ENCODE assay signal across 37 cellular contexts in genomic region chr11:1026163-1026450, GRCh38. TPM values are rescaled to one million over a fixed set of nuclear protein-coding genes. Genes with fewer than 3 reads are reported as not detected.
"Had no signal": no experiment of that assay in that cellular context is flagged by ENCODE, and none has a peak within 500 bp of the region (broad histone marks: within the 10 kb centered on the region; RNA-seq: fewer than 3 reads in every experiment).

No MANE protein-coding gene starts in this region.

- H3K27me3 Mint-ChIP-seq: activated B cell treated with CpG ODN at 0.5 μM for 24 hours; activated CD4-positive, alpha-beta memory T cell treated with anti-CD3 and anti-CD28 coated beads for 36 hours; activated CD4-positive, alpha-beta T cell treated with anti-CD3 and anti-CD28 coated beads, Interleukin-2, amount 10 ng/mL, durations not matched to agents 24 days and 14 days; activated CD8-positive, alpha-beta T cell treated with anti-CD3 and anti-CD28 coated beads for 36 hours; activated naive CD8-positive, alpha-beta T cell treated with anti-CD3 and anti-CD28 coated beads for 36 hours; activated T-helper 17 cell treated with anti-CD3 and anti-CD28 coated beads, Interleukin-2, amount 50 U/mL, for 72 hours had no signal

- H3K9me3 Mint-ChIP-seq: activated B cell treated with CpG ODN at 0.5 μM for 24 hours; activated CD4-positive, alpha-beta memory T cell treated with anti-CD3 and anti-CD28 coated beads for 36 hours; activated CD4-positive, alpha-beta T cell treated with anti-CD3 and anti-CD28 coated beads, Interleukin-2, amount 10 ng/mL, durations not matched to agents 24 days and 14 days; activated CD8-positive, alpha-beta T cell treated with anti-CD3 and anti-CD28 coated beads for 36 hours; activated naive CD4-positive, alpha-beta T cell treated with anti-CD3 and anti-CD28 coated beads for 36 hours; activated naive CD8-positive, alpha-beta T cell treated with anti-CD3 and anti-CD28 coated beads for 36 hours; activated T-cell treated with anti-CD3 and anti-CD28 coated beads, Interleukin-2, amount 50 U/mL, for 4 hours; activated T-cell treated with anti-CD3 and anti-CD28 coated beads, Interleukin-2, amount 50 U/mL, for 72 hours; activated T-helper 1 cell treated with anti-CD3 and anti-CD28 coated beads, Interleukin-12 subunit alpha, Interleukin-12 subunit beta, Interleukin-2, Interleukin-4 antibody, amounts not matched to agents 30 ng/mL and 10 ng/mL and 1 ng/mL, durations not matched to agents 14 hours and 24 hours and 36 hours; activated T-helper 17 cell treated with anti-CD3 and anti-CD28 coated beads, Interleukin-2, amount 50 U/mL, for 72 hours; T-helper 1 cell treated with Interleukin-12 subunit alpha and Interleukin-12 subunit beta and Interleukin-4 antibody, amounts not matched to agents 30 μg/mL and 1 μg/mL, for 36 hours; T-helper 2 cell treated with Interferon-gamma antibody and Interleukin-4, amounts not matched to agents 5 μg/mL and 100 μg/mL, for 36 hours had no signal

- DNase-seq: activated B cell treated with CpG ODN at 0.5 μM for 24 hours; activated CD4-positive, alpha-beta memory T cell treated with anti-CD3 and anti-CD28 coated beads for 36 hours; activated CD4-positive, alpha-beta T cell treated with anti-CD3 and anti-CD28 coated beads for 4 hours; activated CD4-positive, alpha-beta T cell treated with anti-CD3 and anti-CD28 coated beads, Interleukin-2, amount 10 ng/mL, durations not matched to agents 24 days and 14 days; activated CD4-positive, alpha-beta T cell treated with anti-CD3 and anti-CD28 coated beads, Interleukin-2, amount 50 U/mL, for 1 hour; activated CD4-positive, alpha-beta T cell treated with anti-CD3 and anti-CD28 coated beads, Interleukin-2, amount 50 U/mL, for 4 hours; activated CD4-positive, CD25-positive, alpha-beta regulatory T cell treated with anti-CD3 and anti-CD28 coated beads, Interleukin-2, amount 50 U/mL, for 72 hours; activated CD8-positive, alpha-beta memory T cell treated with anti-CD3 and anti-CD28 coated beads, Interleukin-2, amount 50 U/mL, for 4 hours; activated CD8-positive, alpha-beta T cell treated with anti-CD3 and anti-CD28 coated beads for 36 hours; activated effector memory CD4-positive, alpha-beta T cell treated with anti-CD3 and anti-CD28 coated beads, Interleukin-2, amount 50 U/mL, for 16 hours; activated gamma-delta T cell treated with Interleukin-2 at 50 U/mL for 16 hours; activated naive CD4-positive, alpha-beta T cell; activated naive CD4-positive, alpha-beta T cell treated with anti-CD3 and anti-CD28 coated beads for 36 hours; activated naive CD4-positive, alpha-beta T cell treated with anti-CD3 and anti-CD28 coated beads, Interleukin-2, amount 50 U/mL, for 16 hours; activated naive CD8-positive, alpha-beta T cell treated with anti-CD3 and anti-CD28 coated beads for 36 hours; activated T-cell treated with anti-CD3 and anti-CD28 coated beads for 4 hours; activated T-cell treated with anti-CD3 and anti-CD28 coated beads, Interleukin-2, amount 50 U/mL, for 1 hour; activated T-cell treated with anti-CD3 and anti-CD28 coated beads, Interleukin-2, amount 50 U/mL, for 4 hours; activated T-cell treated with anti-CD3 and anti-CD28 coated beads, Interleukin-2, amount 50 U/mL, for 72 hours; adrenal gland; amniotic stem cell; aorta; body of pancreas; brain microvascular endothelial cell; central memory CD4-positive, alpha-beta T cell; T-helper 1 cell; T-helper 2 cell; T-helper 9 cell had no signal

- H3K36me3 ChIP-seq: adrenal gland, brain microvascular endothelial cell, breast epithelium had no signal

- H3K4me3 Mint-ChIP-seq: activated B cell treated with CpG ODN at 0.5 μM for 24 hours; activated CD4-positive, alpha-beta memory T cell treated with anti-CD3 and anti-CD28 coated beads for 36 hours; activated CD4-positive, alpha-beta T cell treated with anti-CD3 and anti-CD28 coated beads, Interleukin-2, amount 10 ng/mL, durations not matched to agents 24 days and 14 days; activated CD8-positive, alpha-beta T cell treated with anti-CD3 and anti-CD28 coated beads for 36 hours; activated naive CD4-positive, alpha-beta T cell treated with anti-CD3 and anti-CD28 coated beads for 36 hours; activated naive CD8-positive, alpha-beta T cell treated with anti-CD3 and anti-CD28 coated beads for 36 hours; activated T-cell treated with anti-CD3 and anti-CD28 coated beads, Interleukin-2, amount 50 U/mL, for 4 hours; activated T-cell treated with anti-CD3 and anti-CD28 coated beads, Interleukin-2, amount 50 U/mL, for 72 hours; activated T-helper 1 cell treated with anti-CD3 and anti-CD28 coated beads, Interleukin-12 subunit alpha, Interleukin-12 subunit beta, Interleukin-2, Interleukin-4 antibody, amounts not matched to agents 30 ng/mL and 10 ng/mL and 1 ng/mL, durations not matched to agents 14 hours and 24 hours and 36 hours; activated T-helper 17 cell treated with anti-CD3 and anti-CD28 coated beads, Interleukin-2, amount 50 U/mL, for 72 hours; T-helper 1 cell treated with Interleukin-12 subunit alpha and Interleukin-12 subunit beta and Interleukin-4 antibody, amounts not matched to agents 30 μg/mL and 1 μg/mL, for 36 hours; T-helper 2 cell treated with Interferon-gamma antibody and Interleukin-4, amounts not matched to agents 5 μg/mL and 100 μg/mL, for 36 hours had no signal

- H3K4me3 ChIP-seq: adrenal gland, body of pancreas, breast epithelium had no signal

- H3K9me3 ChIP-seq: adrenal gland, body of pancreas, breast epithelium had no signal

- ATAC-seq: activated CD8-positive, alpha-beta T cell treated with anti-CD3 and anti-CD28 coated beads for 36 hours; activated naive CD4-positive, alpha-beta T cell treated with anti-CD3 and anti-CD28 coated beads, Interleukin-2, amount 50 U/mL, for 72 hours; activated T-cell treated with anti-CD3 and anti-CD28 coated beads, Interleukin-2, amount 50 U/mL, for 4 hours; activated T-cell treated with anti-CD3 and anti-CD28 coated beads, Interleukin-2, amount 50 U/mL, for 72 hours; activated T-helper 17 cell treated with anti-CD3 and anti-CD28 coated beads, Interleukin-2, amount 50 U/mL, for 72 hours; body of pancreas had no signal

- H3K4me1 ChIP-seq: adrenal gland, body of pancreas, breast epithelium had no signal

- H3K4me1 Mint-ChIP-seq: activated B cell treated with CpG ODN at 0.5 μM for 24 hours; activated CD4-positive, alpha-beta T cell treated with anti-CD3 and anti-CD28 coated beads, Interleukin-2, amount 10 ng/mL, durations not matched to agents 24 days and 14 days; activated naive CD8-positive, alpha-beta T cell treated with anti-CD3 and anti-CD28 coated beads for 36 hours had no signal

- H3K27ac Mint-ChIP-seq: activated B cell treated with CpG ODN at 0.5 μM for 24 hours; activated CD4-positive, alpha-beta memory T cell treated with anti-CD3 and anti-CD28 coated beads for 36 hours; activated CD4-positive, alpha-beta T cell treated with anti-CD3 and anti-CD28 coated beads, Interleukin-2, amount 10 ng/mL, durations not matched to agents 24 days and 14 days; activated CD8-positive, alpha-beta T cell treated with anti-CD3 and anti-CD28 coated beads for 36 hours; activated naive CD4-positive, alpha-beta T cell treated with anti-CD3 and anti-CD28 coated beads for 36 hours; activated naive CD4-positive, alpha-beta T cell treated with anti-CD3 and anti-CD28 coated beads, Interleukin-2, amount 50 U/mL, for 72 hours; activated naive CD8-positive, alpha-beta T cell treated with anti-CD3 and anti-CD28 coated beads for 36 hours; activated T-cell treated with anti-CD3 and anti-CD28 coated beads, Interleukin-2, amount 50 U/mL, for 72 hours; activated T-helper 1 cell treated with anti-CD3 and anti-CD28 coated beads, Interleukin-12 subunit alpha, Interleukin-12 subunit beta, Interleukin-2, Interleukin-4 antibody, amounts not matched to agents 30 ng/mL and 10 ng/mL and 1 ng/mL, durations not matched to agents 14 hours and 24 hours and 36 hours; activated T-helper 17 cell treated with anti-CD3 and anti-CD28 coated beads, Interleukin-2, amount 50 U/mL, for 72 hours; T-helper 1 cell treated with Interleukin-12 subunit alpha and Interleukin-12 subunit beta and Interleukin-4 antibody, amounts not matched to agents 30 μg/mL and 1 μg/mL, for 36 hours; T-helper 2 cell treated with Interferon-gamma antibody and Interleukin-4, amounts not matched to agents 5 μg/mL and 100 μg/mL, for 36 hours had no signal

RNA-seq across cellular contexts. Expression of gene MUC6, which starts 10.4 kb away (rescaled TPM):
- total RNA-seq: activated B cell treated with CpG ODN at 0.5 μM for 24 hours; activated CD4-positive, alpha-beta memory T cell treated with anti-CD3 and anti-CD28 coated beads for 36 hours; activated CD4-positive, alpha-beta T cell treated with anti-CD3 and anti-CD28 coated beads, Interleukin-2, amount 10 ng/mL, durations not matched to agents 24 days and 14 days; activated CD8-positive, alpha-beta memory T cell treated with anti-CD3 and anti-CD28 coated beads for 36 hours; activated CD8-positive, alpha-beta T cell treated with anti-CD3 and anti-CD28 coated beads for 36 hours; activated naive CD4-positive, alpha-beta T cell treated with anti-CD3 and anti-CD28 coated beads for 36 hours; activated naive CD4-positive, alpha-beta T cell treated with anti-CD3 and anti-CD28 coated beads, Interleukin-2, amount 50 U/mL, for 72 hours; activated naive CD8-positive, alpha-beta T cell treated with anti-CD3 and anti-CD28 coated beads for 36 hours; activated T-cell treated with anti-CD3 and anti-CD28 coated beads, Interleukin-2, amount 50 U/mL, for 72 hours; activated T-helper 1 cell treated with anti-CD3 and anti-CD28 coated beads, Interleukin-12 subunit alpha, Interleukin-12 subunit beta, Interleukin-2, Interleukin-4 antibody, amounts not matched to agents 30 ng/mL and 10 ng/mL and 1 ng/mL, durations not matched to agents 14 hours and 24 hours and 36 hours; activated T-helper 17 cell treated with anti-CD3 and anti-CD28 coated beads, Interleukin-2, amount 50 U/mL, for 72 hours; aorta; astrocyte; cardiac septum had no signal

RNA-seq across cellular contexts. Expression of gene MUC2, which starts 48.6 kb away (rescaled TPM):
- total RNA-seq: activated B cell treated with CpG ODN at 0.5 μM for 24 hours; activated CD4-positive, alpha-beta memory T cell treated with anti-CD3 and anti-CD28 coated beads for 36 hours; activated CD4-positive, alpha-beta T cell treated with anti-CD3 and anti-CD28 coated beads, Interleukin-2, amount 10 ng/mL, durations not matched to agents 24 days and 14 days; activated CD8-positive, alpha-beta memory T cell treated with anti-CD3 and anti-CD28 coated beads for 36 hours; activated CD8-positive, alpha-beta T cell treated with anti-CD3 and anti-CD28 coated beads for 36 hours; activated naive CD4-positive, alpha-beta T cell treated with anti-CD3 and anti-CD28 coated beads for 36 hours; activated naive CD4-positive, alpha-beta T cell treated with anti-CD3 and anti-CD28 coated beads, Interleukin-2, amount 50 U/mL, for 72 hours; activated naive CD8-positive, alpha-beta T cell treated with anti-CD3 and anti-CD28 coated beads for 36 hours; activated T-cell treated with anti-CD3 and anti-CD28 coated beads, Interleukin-2, amount 50 U/mL, for 72 hours; activated T-helper 1 cell treated with anti-CD3 and anti-CD28 coated beads, Interleukin-12 subunit alpha, Interleukin-12 subunit beta, Interleukin-2, Interleukin-4 antibody, amounts not matched to agents 30 ng/mL and 10 ng/mL and 1 ng/mL, durations not matched to agents 14 hours and 24 hours and 36 hours; activated T-helper 17 cell treated with anti-CD3 and anti-CD28 coated beads, Interleukin-2, amount 50 U/mL, for 72 hours; astrocyte had no signal
